In the genomic region with DNA sequence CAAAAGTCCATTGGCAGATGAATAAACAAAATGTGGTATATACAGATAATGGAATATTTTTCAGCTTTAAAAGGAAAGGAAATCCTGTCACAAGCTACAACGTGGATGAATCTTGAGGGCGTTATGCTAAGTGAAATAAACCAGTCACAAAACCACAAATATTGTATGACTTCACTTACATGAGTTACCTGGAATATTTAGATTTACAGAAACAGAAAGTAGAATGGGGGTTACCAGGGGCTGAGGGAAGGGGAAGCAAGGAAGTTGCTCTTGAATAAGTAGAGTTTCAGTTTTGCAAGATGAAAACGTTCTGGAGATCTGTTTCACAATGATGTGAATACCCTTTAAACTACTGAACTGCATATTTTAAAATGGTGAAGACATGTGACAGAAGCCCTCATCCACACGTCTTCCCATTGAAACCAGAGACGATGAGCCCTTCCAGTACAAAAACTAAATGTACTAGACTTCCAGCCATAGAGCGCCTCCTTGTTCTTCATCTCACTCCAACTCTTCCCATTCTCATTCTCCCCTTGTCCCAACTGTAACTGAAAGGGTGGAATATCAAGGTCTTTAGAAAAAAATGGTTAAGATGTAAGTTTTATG, we compare ENCODE assay signal across 11 cellular contexts.
DNase-seq lines count a peak whose midpoint lies in the region; ATAC-seq and TF ChIP-seq lines count a peak whose summit lies in the region.
"Had no signal": no experiment of that assay in that cellular context is flagged by ENCODE, and none has a peak within 500 bp of the region (broad histone marks: within the 10 kb centered on the region; RNA-seq: fewer than 3 reads in every experiment).

No MANE protein-coding gene starts in this region.

- H3K27me3 Mint-ChIP-seq in MCF 10A (ENCODE audit: insufficient read depth, unreplicated experiment) = no peaks in the 10 kb centered on the region

- H3K27ac Mint-ChIP-seq in MCF 10A (ENCODE audit: low read depth, unreplicated experiment) = no peak overlapping the region

- CTCF ChIA-PET in mammary epithelial cell (lab: Charles Lee; ENCODE audit: low non-redundant PET) (no interaction called here), MCF 10A (lab: Yijun Ruan, JAX) (no interaction called here)

- ATAC-seq in HG03039 (IDR thresholded peaks at IDR 0.05; ENCODE audit: unreplicated experiment) = peak; percentile 62

- no TSS peak for BruUV-seq in mammary epithelial cell (replicated peaks; lab: Mats Ljungman, UMichigan)
- BruUV-seq in MCF 10A (replicated peaks; lab: Mats Ljungman, UMichigan) = no TSS peak

- no peaks in the 10 kb centered on the region for H3K79me2 ChIP-seq in mammary epithelial cell (ENCODE audit: insufficient read depth, low read length)

- H3K27ac ChIP-seq in mammary epithelial cell (ENCODE audit: insufficient read depth, low read depth, low read length) = no peak overlapping the region
- peak overlapping the region; percentile 11 for H3K27ac ChIP-seq in subcutaneous abdominal adipose tissue (ENCODE audit: low read depth, low read length)

- intact Hi-C loops in mammary epithelial cell (cut with micrococcal nuclease) = no loop called here
- intact Hi-C loops in MCF 10A (cut with micrococcal nuclease) = no loop called here
- intact Hi-C loops in lower leg skin (cut with DNase I; ENCODE audit: low total_unique reads) = no loop called here

- no peaks in the 10 kb centered on the region for H4K20me1 ChIP-seq in mammary epithelial cell (ENCODE audit: insufficient read depth, low read length)

- H3K9ac ChIP-seq in mammary epithelial cell (ENCODE audit: insufficient read depth, low read length) (no peak overlapping the region), subcutaneous abdominal adipose tissue (ENCODE audit: low read length in 5 of 5) (no peak overlapping the region)

- in situ Hi-C loops in mammary epithelial cell (cut with MboI; ENCODE audit: low sequenced_read_pairs in 2 of 2) = no loop called here

- H3K4me1 Mint-ChIP-seq in MCF 10A (ENCODE audit: insufficient read depth, unreplicated experiment) = peaks cover 6% of the 10 kb centered on the region

- no peaks in the 10 kb centered on the region for H3K9me3 Mint-ChIP-seq in MCF 10A (ENCODE audit: unreplicated experiment)

- 63% methylated on average over 6 of the region's 6 CpGs for WGBS in mammary epithelial cell (ENCODE audit: low coverage, missing lambda C conversion rate)
- WGBS in lower leg skin, 2 donors = 75 to 78% methylated on average over 6 of the region's 6 CpGs

- no peaks in the 10 kb centered on the region for H3K27me3 ChIP-seq in mammary epithelial cell (ENCODE audit: insufficient read depth, low read length)
- no peaks in the 10 kb centered on the region for H3K27me3 ChIP-seq in subcutaneous abdominal adipose tissue (ENCODE audit: control insufficient read depth in 5 of 5, insufficient read depth in 4 of 5, low read length in 5 of 5)

- POLR2A ChIA-PET in MCF 10A (lab: Yijun Ruan, JAX) = interaction anchor here (0.8 kb wide), 1 partner anchor 62 kb away, joined by 3 read pairs; no protein-coding TSS in a partner anchor

- dilution Hi-C loops in mammary epithelial cell (cut with HindIII; ENCODE audit: low sequenced_read_pairs) = no loop called here

- H3K4me1 ChIP-seq in mammary epithelial cell (ENCODE audit: insufficient read depth, low read length) = no peaks in the 10 kb centered on the region
- peaks cover 0 to 18% (median 14%) of the 10 kb centered on the region in 5 donors for H3K4me1 ChIP-seq in subcutaneous abdominal adipose tissue (ENCODE audit: control insufficient read depth in 5 of 5, insufficient read depth in 5 of 5, low read length in 5 of 5)

- no peak overlapping the region for H2AFZ ChIP-seq in mammary epithelial cell (ENCODE audit: low read depth, low read length)

- no peak overlapping the region for H3K4me2 ChIP-seq in mammary epithelial cell (ENCODE audit: insufficient read depth, low read depth, low read length)

- TF ChIP-seq CTCF in mammary epithelial cell (conservative IDR thresholded peaks at IDR 0.05 in 1 of 2, IDR thresholded peaks at IDR 0.05 in 1 of 2; ENCODE audit: extremely low read depth in 1 of 2, insufficient read depth in 1 of 2, low read depth in 1 of 2, low read length in 2 of 2) = no peak
- no peak for TF ChIP-seq CTCF in MCF 10A (IDR thresholded peaks at IDR 0.05; ENCODE audit: unreplicated experiment)
- no peak for TF ChIP-seq CTCF in lower leg skin (IDR thresholded peaks at IDR 0.05)

- no peak overlapping the region for H3K4me3 Mint-ChIP-seq in MCF 10A (ENCODE audit: unreplicated experiment)

- peaks cover 52% of the 10 kb centered on the region for H3K36me3 Mint-ChIP-seq in MCF 10A (ENCODE audit: insufficient read depth, unreplicated experiment)

- peak; percentile 33 for DNase-seq in mammary epithelial cell
- DNase-seq in MCF 10A (ENCODE audit: unreplicated experiment) = no peak
- DNase-seq in activated CD4-positive, alpha-beta T cell treated with anti-CD3 and anti-CD28 coated beads, Interleukin-2, amount 50 U/mL, for 48 hours = peak; percentile 6 to 31
- no peak for DNase-seq in NCI-H2227 treated with DMSO at 0.1 percent for 48 hours (lab: John Stamatoyannopoulos, UW)
- no peak for DNase-seq in lower leg skin (ENCODE audit: low spot score in 2 of 2)
- DNase-seq in HuH-7 (ENCODE audit: low spot score) = no peak
- DNase-seq: effector CD8-positive, alpha-beta T cell; H7; NCI-H2171 had no signal

- H3K4me3 ChIP-seq in mammary epithelial cell (replicated peaks in 1 of 3; ENCODE audit: insufficient read depth in 1 of 3, low read depth in 2 of 3, low read length in 3 of 3) (no peak overlapping the region), subcutaneous abdominal adipose tissue (ENCODE audit: low read depth in 1 of 5, low read length in 5 of 5) (no peak overlapping the region), lower leg skin (ENCODE audit: low read depth, poor library complexity, severe bottlenecking) (no peak overlapping the region)

- H3K36me3 ChIP-seq in mammary epithelial cell (ENCODE audit: insufficient read depth, low read length) = peaks cover 3% of the 10 kb centered on the region
- peaks cover 10 to 27% (median 21%) of the 10 kb centered on the region in 5 donors for H3K36me3 ChIP-seq in subcutaneous abdominal adipose tissue (ENCODE audit: control insufficient read depth in 5 of 5, insufficient read depth in 5 of 5, low read length in 5 of 5)

- H3K9me3 ChIP-seq in mammary epithelial cell (replicated peaks; ENCODE audit: insufficient read depth, low read length) (no peaks in the 10 kb centered on the region), subcutaneous abdominal adipose tissue (ENCODE audit: control insufficient read depth in 5 of 5, low read length in 5 of 5) (no peaks in the 10 kb centered on the region)

- TF ChIP-seq POLR2A in lower leg skin (IDR thresholded peaks at IDR 0.05) = no peak

Comparison
In these comparisons a context has a peak if more than half of its experiments do, and no peak if none do; other contexts are left out.
1. DNase-seq: peak in mammary epithelial cell (single experiment) and activated CD4-positive, alpha-beta T cell treated with anti-CD3 and anti-CD28 coated beads, Interleukin-2, amount 50 U/mL, for 48 hours (2 of 2); none in MCF 10A (single experiment), NCI-H2227 treated with DMSO at 0.1 percent for 48 hours (single experiment), lower leg skin (0 of 2) and HuH-7 (single experiment).